1 cellular context compared by ENCODE assay signal in genomic region chr13:42119875-42120274, GRCh38.
TF ChIP-seq lines count a peak whose summit lies in the region.

No MANE protein-coding gene starts in this region.

TF ChIP-seq in HCT116, 20 proteins besides CTCF, POLR2A, EP300 and RAD21 (continued from another document):
- no peak for TF ChIP-seq ZBTB33 (IDR thresholded peaks at IDR 0.05; ENCODE audit: extremely low read depth, insufficient replicate concordance, low read length)
- TF ChIP-seq POLR2AphosphoS5 (IDR thresholded peaks at IDR 0.05; ENCODE audit: low read depth, low read length), result no peak
- no peak for TF ChIP-seq EZH2 (IDR thresholded peaks at IDR 0.05)
- no peak for TF ChIP-seq SIN3A (IDR thresholded peaks at IDR 0.05; ENCODE audit: low read depth)
- TF ChIP-seq CEBPB (IDR thresholded peaks at IDR 0.05; ENCODE audit: low read depth), result no peak
- no peak for TF ChIP-seq REST (IDR thresholded peaks at IDR 0.05; ENCODE audit: low read depth)
- no peak for TF ChIP-seq EGR1 (IDR thresholded peaks at IDR 0.05; ENCODE audit: low read depth)
- TF ChIP-seq YY1 (IDR thresholded peaks at IDR 0.05; ENCODE audit: extremely low read depth, insufficient replicate concordance, low read depth, low read length), result no peak
- no peak for TF ChIP-seq FOSL1 (IDR thresholded peaks at IDR 0.05; ENCODE audit: low read depth)
- TF ChIP-seq ZNF274 (IDR thresholded peaks at IDR 0.05; ENCODE audit: low read depth, low read length), result no peak
- no peak for TF ChIP-seq JUND (IDR thresholded peaks at IDR 0.05)
- TF ChIP-seq TCF7L2 (IDR thresholded peaks at IDR 0.05; ENCODE audit: borderline replicate concordance, extremely low read depth, insufficient read depth, insufficient read length), result no peak
- no peak for TF ChIP-seq SP1 (IDR thresholded peaks at IDR 0.05; ENCODE audit: low read depth)
- no peak for TF ChIP-seq ELF1 (IDR thresholded peaks at IDR 0.05; ENCODE audit: borderline replicate concordance, low read depth)
- no peak for TF ChIP-seq CBX3 (IDR thresholded peaks at IDR 0.05; ENCODE audit: low read depth)
- no peak for TF ChIP-seq SRF (IDR thresholded peaks at IDR 0.05; ENCODE audit: low read depth)
- no peak for TF ChIP-seq ZFX (IDR thresholded peaks at IDR 0.05)
